In genomic region chr2:36561223-36561944, GRCh38 we compare ENCODE assay signal across 10 cellular contexts. TPM values are rescaled to one million over a fixed set of nuclear protein-coding genes. Genes with fewer than 3 reads are reported as not detected.
A peak's percentile ranks its signal among the peaks of the same experiment; 100 is the strongest.
DNase-seq lines count a peak whose midpoint lies in the region; ATAC-seq, FAIRE-seq and TF ChIP-seq lines count a peak whose summit lies in the region.
"Had no signal": no experiment of that assay in that cellular context is flagged by ENCODE, and none has a peak within 500 bp of the region (broad histone marks: within the 10 kb centered on the region; RNA-seq: fewer than 3 reads in every experiment).

No MANE protein-coding gene starts in this region.

- POLR2A ChIA-PET in A673 (lab: Charles Lee; ENCODE audit: low non-redundant PET) = no interaction called here
- POLR2A ChIA-PET in HepG2 (lab: Yijun Ruan, JAX) = no interaction called here

- H3K9me3 Mint-ChIP-seq in chondrocyte (ENCODE audit: low read depth) = no peaks in the 10 kb centered on the region
- H3K9me3 Mint-ChIP-seq in neural progenitor cell = no peaks in the 10 kb centered on the region
- H3K9me3 Mint-ChIP-seq: CD4-positive, CD25-positive, alpha-beta regulatory T cell; T-helper 1 cell treated with Interleukin-12 subunit alpha and Interleukin-12 subunit beta and Interleukin-4 antibody, amounts not matched to agents 30 μg/mL and 1 μg/mL, for 36 hours had no signal

- no peaks in the 10 kb centered on the region for H3K79me2 ChIP-seq in HepG2 (ENCODE audit: insufficient read depth, low read length)
- peaks cover 35% of the 10 kb centered on the region for H3K79me2 ChIP-seq in Karpas-422 (ENCODE audit: low read length)
- no peaks in the 10 kb centered on the region for H3K79me2 ChIP-seq in neural progenitor cell (ENCODE audit: low read depth)

- no peak for FAIRE-seq in HepG2 (lab: Jason Lieb, UNC)

- H3K27me3 ChIP-seq in A673 (replicated peaks; ENCODE audit: insufficient read depth, low read depth, low read length, poor library complexity) (no peaks in the 10 kb centered on the region), HepG2 (ENCODE audit: control insufficient read depth in 1 of 2, insufficient read depth in 2 of 2, low read length in 2 of 2) (no peaks in the 10 kb centered on the region), Karpas-422 (ENCODE audit: low read length) (no peaks in the 10 kb centered on the region), neural progenitor cell (no peaks in the 10 kb centered on the region)

- no peak for ATAC-seq in HepG2
- ATAC-seq in HG02981 (IDR thresholded peaks at IDR 0.05; ENCODE audit: unreplicated experiment) = no peak

- no peaks in the 10 kb centered on the region for H3K9me2 ChIP-seq in Karpas-422 (replicated peaks; ENCODE audit: insufficient read depth, low read length)

- H4K20me1 ChIP-seq in HepG2 (ENCODE audit: insufficient read depth, low read length) (no peaks in the 10 kb centered on the region), Karpas-422 (ENCODE audit: insufficient read depth, low read depth, low read length) (no peaks in the 10 kb centered on the region), neural progenitor cell (ENCODE audit: low read depth) (peaks cover 3% of the 10 kb centered on the region)

- H3K4me3 ChIP-seq in A673 (ENCODE audit: low read depth, low read length, poor library complexity, severe bottlenecking) = no peak overlapping the region
- H3K4me3 ChIP-seq in HepG2 (replicated peaks in 1 of 3; ENCODE audit: insufficient read depth in 1 of 3, low read depth in 2 of 3, low read length in 3 of 3) = no peak overlapping the region
- H3K4me3 ChIP-seq in Karpas-422 (ENCODE audit: low read length) = no peak overlapping the region
- no peak overlapping the region for H3K4me3 ChIP-seq in neural progenitor cell

- peak overlapping the region; percentile 93 for H3K27ac Mint-ChIP-seq in chondrocyte (ENCODE audit: unreplicated experiment)
- no peak overlapping the region for H3K27ac Mint-ChIP-seq in neural progenitor cell
- H3K27ac Mint-ChIP-seq: T-helper 1 cell treated with Interleukin-12 subunit alpha and Interleukin-12 subunit beta and Interleukin-4 antibody, amounts not matched to agents 30 μg/mL and 1 μg/mL, for 36 hours had no signal

- H3K36me3 Mint-ChIP-seq in chondrocyte (ENCODE audit: low read depth) = peaks cover 9% of the 10 kb centered on the region
- peaks cover 24% of the 10 kb centered on the region for H3K36me3 Mint-ChIP-seq in neural progenitor cell

- H3K27ac ChIP-seq in A673 (ENCODE audit: low read depth, low read length, poor library complexity, severe bottlenecking) = peak overlapping the region; percentile 72
- H3K27ac ChIP-seq in HepG2 (ENCODE audit: extremely low read length, insufficient read depth, low read length) = no peak overlapping the region
- no peak overlapping the region for H3K27ac ChIP-seq in Karpas-422 (ENCODE audit: low read length)
- H3K27ac ChIP-seq in neural progenitor cell = no peak overlapping the region

- 96% methylated on average over 8 of the region's 8 CpGs for WGBS in HepG2 (ENCODE audit: low lambda C conversion rate)

- H3F3A ChIP-seq in neural progenitor cell (ENCODE audit: low read depth) = no peaks in the 10 kb centered on the region

- H3K36me3 ChIP-seq in A673 (ENCODE audit: insufficient read depth, low read length, poor library complexity, severe bottlenecking) (no peaks in the 10 kb centered on the region), HepG2 (replicated peaks in 1 of 2; ENCODE audit: control insufficient read depth in 1 of 2, insufficient read depth in 2 of 2, low read length in 2 of 2) (peaks cover 2 to 34% of the 10 kb centered on the region in 2 experiments; a peak in 3 of 5 replicates), Karpas-422 (ENCODE audit: insufficient read depth, low read length) (peaks cover 7% of the 10 kb centered on the region; the same call in 1 of the 2 replicates), neural progenitor cell (no peaks in the 10 kb centered on the region)

- in situ Hi-C loops in KBM-7 (cut with MboI; ENCODE audit: low pct_unique_long_range_greater_than_20kb, low sequenced_read_pairs) (no loop called here), HepG2 (cut with HindIII; ENCODE audit: extremely low pct_ligation_motif_present, low pct_unique_long_range_greater_than_20kb) (no loop called here)

- TF ChIP-seq CTCF in A673 (conservative IDR thresholded peaks at IDR 0.05; ENCODE audit: low read depth, low read length) = no peak
- TF ChIP-seq CTCF in chondrocyte (IDR thresholded peaks at IDR 0.05) = no peak
- no peak for TF ChIP-seq CTCF in HepG2 (CRISPR knock-in tag; IDR thresholded peaks at IDR 0.05)
- no peak for TF ChIP-seq CTCF in neural progenitor cell (IDR thresholded peaks at IDR 0.05)

- no peak overlapping the region for H3K4me2 ChIP-seq in HepG2 (ENCODE audit: low read depth, low read length)
- H3K4me2 ChIP-seq in Karpas-422 (ENCODE audit: low read depth, low read length, poor library complexity, severe bottlenecking) = no peak overlapping the region
- no peak overlapping the region for H3K4me2 ChIP-seq in neural progenitor cell

- no peak overlapping the region for H3K9ac ChIP-seq in HepG2 (ENCODE audit: insufficient read depth, low read depth, low read length)
- no peak overlapping the region for H3K9ac ChIP-seq in Karpas-422 (ENCODE audit: low read length)
- no peak overlapping the region for H3K9ac ChIP-seq in neural progenitor cell

- no peak for TF ChIP-seq RAD21 in HepG2 (CRISPR knock-in tag; IDR thresholded peaks at IDR 0.05)

- H3K4me1 ChIP-seq in A673 (ENCODE audit: insufficient read depth, low read length, poor library complexity, severe bottlenecking) (peaks cover 45% of the 10 kb centered on the region), HepG2 (ENCODE audit: insufficient read depth, low read length) (peaks cover 23% of the 10 kb centered on the region), Karpas-422 (ENCODE audit: low read length) (no peaks in the 10 kb centered on the region), neural progenitor cell (no peaks in the 10 kb centered on the region)

- CTCF ChIA-PET in A673 (lab: Charles Lee) = no interaction called here
- CTCF ChIA-PET in HepG2 (lab: Yijun Ruan, JAX; ENCODE audit: low intra/inter-chr PET ratio, low total read pairs) = no interaction called here

- H2AFZ ChIP-seq in HepG2 (ENCODE audit: low read length) = no peak overlapping the region
- H2AFZ ChIP-seq in Karpas-422 (ENCODE audit: low read length) = no peak overlapping the region
- no peak overlapping the region for H2AFZ ChIP-seq in neural progenitor cell (replicated peaks)

- H3K4me1 Mint-ChIP-seq in chondrocyte (ENCODE audit: low read depth) (peaks cover 64% of the 10 kb centered on the region), neural progenitor cell (peaks cover 14% of the 10 kb centered on the region)

- H3K27me3 Mint-ChIP-seq in chondrocyte (ENCODE audit: low read depth) (no peaks in the 10 kb centered on the region), neural progenitor cell (ENCODE audit: insufficient read depth, low read depth) (no peaks in the 10 kb centered on the region)
- H3K27me3 Mint-ChIP-seq: CD4-positive, CD25-positive, alpha-beta regulatory T cell had no signal

- no peak for TF ChIP-seq POLR2A in HepG2 (IDR thresholded peaks at IDR 0.05; ENCODE audit: insufficient read depth in 1 of 2, low read depth in 2 of 2, low read length in 2 of 2)

- H3K4me3 Mint-ChIP-seq in chondrocyte (ENCODE audit: unreplicated experiment) (no peak overlapping the region), neural progenitor cell (no peak overlapping the region)
- H3K4me3 Mint-ChIP-seq: CD4-positive, CD25-positive, alpha-beta regulatory T cell; T-helper 1 cell treated with Interleukin-12 subunit alpha and Interleukin-12 subunit beta and Interleukin-4 antibody, amounts not matched to agents 30 μg/mL and 1 μg/mL, for 36 hours had no signal

- DNase-seq in A673 (ENCODE audit: low spot score) (peak; percentile 93), KBM-7 (peak; percentile 29), chondrocyte (ENCODE audit: low spot score) (no peak), HepG2 (ENCODE audit: low spot score) (peak; percentile 18), Karpas-422 (no peak), COR-L47 (lab: John Stamatoyannopoulos, UW) (no peak), neural progenitor cell (ENCODE audit: low spot score) (no peak)
- DNase-seq: CD4-positive, CD25-positive, alpha-beta regulatory T cell had no signal

- BruUV-seq in A673 (replicated peaks; lab: Mats Ljungman, UMichigan) (TSS peak; percentile 74), HepG2 (replicated peaks; lab: Mats Ljungman, UMichigan) (no TSS peak)

- no peak for TF ChIP-seq EP300 in HepG2 (IDR thresholded peaks at IDR 0.05; ENCODE audit: low read depth in 2 of 2, low read length in 2 of 2)
- TF ChIP-seq EP300 in HepG2 (CRISPR knock-in tag; IDR thresholded peaks at IDR 0.05; ENCODE audit: borderline replicate concordance) = no peak

- H3K9me3 ChIP-seq in A673 (ENCODE audit: low read depth, low read length, poor library complexity, severe bottlenecking) (no peaks in the 10 kb centered on the region), HepG2 (ENCODE audit: low read length) (no peaks in the 10 kb centered on the region), Karpas-422 (ENCODE audit: low read length) (no peaks in the 10 kb centered on the region), neural progenitor cell (ENCODE audit: low read depth) (no peaks in the 10 kb centered on the region)

- intact Hi-C loops in A673 (cut with micrococcal nuclease; ENCODE audit: unreplicated experiment) (no loop called here), HepG2 (cut with micrococcal nuclease; ENCODE audit: unreplicated experiment) (no loop called here)

RNA-seq across cellular contexts. Expression of gene FEZ2, which starts 36.6 kb away (rescaled TPM):
- total RNA-seq in A673 (2021) = 57.5 and 62.9 TPM in 2 replicates
- total RNA-seq in chondrocyte = 46.8 to 49.8 TPM (median 47.0 TPM) in 3 replicates
- total RNA-seq in HepG2 (2016; rRNA removed; fragmentation: Illumina TruSeq; extraction: Trizol) = 59.1 and 59.3 TPM in 2 replicates
- total RNA-seq in HepG2 (2016; cell fraction: cytosol; rRNA removed; fragmentation: Illumina TruSeq; extraction: Trizol; ENCODE audit: low read depth) = 8.4 and 12.9 TPM in 2 replicates
- 54.2 and 72.2 TPM in 2 replicates for total RNA-seq in HepG2 (2016; cell fraction: insoluble cytoplasmic fraction; rRNA removed; fragmentation: Illumina TruSeq; extraction: Trizol)
- 24.4 TPM in 2 replicates for total RNA-seq in HepG2 (2016; cell fraction: membrane; rRNA removed; fragmentation: Illumina TruSeq; extraction: Trizol)
- total RNA-seq in HepG2 (2016; cell fraction: nucleus; rRNA removed; fragmentation: Illumina TruSeq; extraction: Trizol) = 58.1 and 65.8 TPM in 2 replicates
- 30.0 and 42.5 TPM in 2 replicates for polyA plus RNA-seq in HepG2 (2011; rRNA removed)
- 14.6 and 23.9 TPM in 2 replicates for polyA plus RNA-seq in HepG2 (2011; cell fraction: cytosol; rRNA removed)
- polyA plus RNA-seq in HepG2 (2011; cell fraction: nucleus; rRNA removed) = 18.9 and 26.2 TPM in 2 replicates
- 37.5 and 58.9 TPM in 2 replicates for polyA plus RNA-seq in HepG2 (2012)
- polyA plus RNA-seq in HepG2 (2016; cell fraction: cytosol; fragmentation: Illumina TruSeq; extraction: Trizol; ENCODE audit: low read depth) = 8.4 and 9.6 TPM in 2 replicates
- 57.2 and 67.4 TPM in 2 replicates for polyA plus RNA-seq in HepG2 (2016; cell fraction: insoluble cytoplasmic fraction; fragmentation: Illumina TruSeq; extraction: Trizol; ENCODE audit: low read depth)
- polyA plus RNA-seq in HepG2 (2016; cell fraction: membrane; fragmentation: Illumina TruSeq; extraction: Trizol; ENCODE audit: low read depth) = 16.7 and 18.6 TPM in 2 replicates
- polyA plus RNA-seq in HepG2 (2016; cell fraction: nucleus; fragmentation: Illumina TruSeq; extraction: Trizol; ENCODE audit: insufficient read depth, low read depth) = 44.6 and 44.8 TPM in 2 replicates
- 3.2 and 8.2 TPM in 2 replicates for polyA minus RNA-seq in HepG2 (2011; rRNA and poly(A)+ RNA removed; ENCODE audit: low replicate concordance)
- polyA minus RNA-seq in HepG2 (2011; cell fraction: cytosol; rRNA and poly(A)+ RNA removed) = 18.1 and 22.6 TPM in 2 replicates
- polyA minus RNA-seq in HepG2 (2011; cell fraction: nucleus; rRNA and poly(A)+ RNA removed) = 116 and 120 TPM in 2 replicates
- 32.7 and 37.7 TPM in 2 replicates for total RNA-seq in Karpas-422 (2014; rRNA removed; shearing (Covaris generic); ENCODE audit: low replicate concordance)
- 51.9 and 70.7 TPM in 2 replicates for total RNA-seq in neural progenitor cell (ENCODE audit: low replicate concordance)

Comparison
In these comparisons a context has a peak if more than half of its experiments do, and no peak if none do; other contexts are left out.
1. DNase-seq: peak in A673 (single experiment), KBM-7 (single experiment) and HepG2 (single experiment); none in chondrocyte (single experiment), Karpas-422 (single experiment), COR-L47 (single experiment) and neural progenitor cell (single experiment).